20 cellular contexts compared by ENCODE assay signal in the genomic region with DNA sequence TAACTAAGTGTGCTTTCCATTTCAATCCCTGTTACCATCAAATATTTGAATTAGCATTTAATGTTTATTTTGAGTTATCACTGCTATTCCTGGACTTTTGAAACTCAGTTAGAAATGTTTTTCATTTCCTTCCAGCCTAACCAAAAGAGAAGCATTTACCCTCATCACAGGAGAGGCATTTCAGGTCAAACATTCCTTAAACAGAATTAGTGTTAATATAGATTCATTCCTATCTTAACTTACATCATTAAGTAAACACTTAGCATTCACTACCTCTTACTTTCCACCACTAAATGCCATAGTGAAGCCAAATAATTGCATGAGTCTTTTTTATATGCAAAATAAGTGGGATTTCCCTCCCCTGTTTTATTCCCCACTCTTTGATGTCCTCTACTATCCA.
"Had no signal": no experiment of that assay in that cellular context is flagged by ENCODE, and none has a peak within 500 bp of the region (broad histone marks: within the 10 kb centered on the region; RNA-seq: fewer than 3 reads in every experiment).

No MANE protein-coding gene starts in this region.

- FAIRE-seq: endothelial cell of umbilical vein, pancreas had no signal

- H3K4me3 Mint-ChIP-seq: dendritic cell treated with granulocyte-macrophage colony-stimulating factor and Interleukin-4, amounts not matched to agents 40 ng/mL and 50 ng/mL, for 4 days; naive B cell; nephron had no signal

- H3K4me3 ChIP-seq: hepatocyte, pancreas, smooth muscle cell, tibial artery, upper lobe of left lung, uterus had no signal

- H3K27ac Mint-ChIP-seq: dendritic cell treated with granulocyte-macrophage colony-stimulating factor and Interleukin-4, amounts not matched to agents 40 ng/mL and 50 ng/mL, for 4 days; nephron; progenitor cell of endocrine pancreas had no signal

- H2AFZ ChIP-seq: hepatocyte had no signal

- DNase-seq: erythroblast; foreskin melanocyte; head of caudate nucleus; left colon; mesendoderm; naive B cell; occipital lobe; pancreas; right cardiac atrium; stimulated activated CD4-positive, alpha-beta T cell treated with anti-CD3 and anti-CD28 coated beads, Interleukin-2, amount 100 ng/mL, for 48 hours; stimulated activated naive CD4-positive, alpha-beta T cell treated with Interleukin-2 at 50 U/mL for 16 hours; tibial artery; upper lobe of left lung; uterus had no signal

- H3K36me3 ChIP-seq: pancreas, tibial artery, upper lobe of left lung, uterus had no signal

- H3K4me1 Mint-ChIP-seq: naive B cell, nephron had no signal

- H3K4me1 ChIP-seq: upper lobe of left lung, uterus had no signal

- H3K36me3 Mint-ChIP-seq: naive B cell had no signal

- H3K27me3 ChIP-seq: hepatocyte, pancreas, tibial artery, upper lobe of left lung, uterus had no signal

- H3K9me3 ChIP-seq: pancreas, tibial artery, uterus had no signal

- H3K4me2 ChIP-seq: hepatocyte, smooth muscle cell had no signal

- H3K27ac ChIP-seq: hepatocyte, pancreas, tibial artery, upper lobe of left lung, uterus had no signal

- H3K27me3 Mint-ChIP-seq: dendritic cell treated with granulocyte-macrophage colony-stimulating factor and Interleukin-4, amounts not matched to agents 40 ng/mL and 50 ng/mL, for 4 days; naive B cell; progenitor cell of endocrine pancreas had no signal

- H3K79me2 ChIP-seq: hepatocyte had no signal
